ENCODE assay signal across 1 cellular context in the genomic region with DNA sequence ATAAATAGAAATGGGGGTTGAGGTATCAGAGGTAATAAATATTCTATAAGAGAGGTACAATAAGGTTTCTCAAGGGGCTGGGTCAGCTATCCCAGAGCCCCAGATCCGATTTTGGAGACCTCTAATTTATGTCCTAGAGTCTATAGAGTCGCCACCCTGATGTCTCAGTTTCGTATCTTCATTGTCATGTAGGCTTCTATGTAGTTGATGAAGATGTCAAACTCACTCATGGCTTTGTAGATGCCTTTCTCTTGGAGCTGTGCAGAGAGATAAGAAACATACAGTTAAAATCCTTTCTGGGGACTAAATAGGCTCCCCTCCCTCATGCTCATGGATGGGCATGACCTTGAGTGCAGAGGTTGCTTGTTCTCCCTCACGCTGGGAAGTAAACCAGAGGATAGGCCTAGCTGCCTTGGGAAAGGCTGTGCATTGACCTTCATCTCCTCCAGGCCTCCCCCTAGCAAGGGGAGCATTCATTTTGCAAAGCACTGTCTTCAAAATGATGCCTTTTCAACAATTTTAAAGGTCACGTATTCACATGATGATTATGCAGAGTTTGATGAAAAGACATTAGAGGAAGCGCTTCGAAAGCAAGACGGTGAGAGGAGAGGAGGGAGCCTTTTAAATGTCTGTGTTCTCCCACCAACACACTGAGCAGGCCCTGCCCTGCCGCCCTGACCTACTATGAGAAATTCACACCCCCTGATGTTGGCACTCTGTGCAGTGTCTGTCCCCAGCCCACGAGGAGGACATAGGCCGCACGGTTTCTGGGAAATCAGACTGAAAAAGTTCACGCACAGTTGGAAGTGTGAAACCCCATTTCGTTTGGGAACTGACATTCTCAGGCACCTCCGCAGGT.
A peak's percentile ranks its signal among the peaks of the same experiment; 100 is the strongest.
TF ChIP-seq lines count a peak whose summit lies in the region.

No MANE protein-coding gene starts in this region.

TF ChIP-seq in K562, 482 proteins besides CTCF, POLR2A, EP300 and RAD21 (continued from another document):
- TF ChIP-seq, protein P1, sequence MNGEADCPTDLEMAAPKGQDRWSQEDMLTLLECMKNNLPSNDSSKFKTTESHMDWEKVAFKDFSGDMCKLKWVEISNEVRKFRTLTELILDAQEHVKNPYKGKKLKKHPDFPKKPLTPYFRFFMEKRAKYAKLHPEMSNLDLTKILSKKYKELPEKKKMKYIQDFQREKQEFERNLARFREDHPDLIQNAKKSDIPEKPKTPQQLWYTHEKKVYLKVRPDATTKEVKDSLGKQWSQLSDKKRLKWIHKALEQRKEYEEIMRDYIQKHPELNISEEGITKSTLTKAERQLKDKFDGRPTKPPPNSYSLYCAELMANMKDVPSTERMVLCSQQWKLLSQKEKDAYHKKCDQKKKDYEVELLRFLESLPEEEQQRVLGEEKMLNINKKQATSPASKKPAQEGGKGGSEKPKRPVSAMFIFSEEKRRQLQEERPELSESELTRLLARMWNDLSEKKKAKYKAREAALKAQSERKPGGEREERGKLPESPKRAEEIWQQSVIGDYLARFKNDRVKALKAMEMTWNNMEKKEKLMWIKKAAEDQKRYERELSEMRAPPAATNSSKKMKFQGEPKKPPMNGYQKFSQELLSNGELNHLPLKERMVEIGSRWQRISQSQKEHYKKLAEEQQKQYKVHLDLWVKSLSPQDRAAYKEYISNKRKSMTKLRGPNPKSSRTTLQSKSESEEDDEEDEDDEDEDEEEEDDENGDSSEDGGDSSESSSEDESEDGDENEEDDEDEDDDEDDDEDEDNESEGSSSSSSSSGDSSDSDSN (IDR thresholded peaks at IDR 0.05; ENCODE audit: borderline replicate concordance in 1 of 2, low read depth in 2 of 2, low read length in 2 of 2) = no peak
- no peak for TF ChIP-seq ZNF175 (CRISPR knock-in tag; IDR thresholded peaks at IDR 0.05; ENCODE audit: low read depth)
- TF ChIP-seq, protein P2, sequence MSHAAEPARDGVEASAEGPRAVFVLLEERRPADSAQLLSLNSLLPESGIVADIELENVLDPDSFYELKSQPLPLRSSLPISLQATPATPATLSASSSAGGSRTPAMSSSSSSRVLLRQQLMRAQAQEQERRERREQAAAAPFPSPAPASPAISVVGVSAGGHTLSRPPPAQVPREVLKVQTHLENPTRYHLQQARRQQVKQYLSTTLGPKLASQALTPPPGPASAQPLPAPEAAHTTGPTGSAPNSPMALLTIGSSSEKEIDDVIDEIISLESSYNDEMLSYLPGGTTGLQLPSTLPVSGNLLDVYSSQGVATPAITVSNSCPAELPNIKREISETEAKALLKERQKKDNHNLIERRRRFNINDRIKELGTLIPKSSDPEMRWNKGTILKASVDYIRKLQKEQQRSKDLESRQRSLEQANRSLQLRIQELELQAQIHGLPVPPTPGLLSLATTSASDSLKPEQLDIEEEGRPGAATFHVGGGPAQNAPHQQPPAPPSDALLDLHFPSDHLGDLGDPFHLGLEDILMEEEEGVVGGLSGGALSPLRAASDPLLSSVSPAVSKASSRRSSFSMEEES (CRISPR knock-in tag; IDR thresholded peaks at IDR 0.05) = no peak
- TF ChIP-seq ZNF232 (CRISPR knock-in tag; IDR thresholded peaks at IDR 0.05) = no peak
- TF ChIP-seq, protein P3, sequence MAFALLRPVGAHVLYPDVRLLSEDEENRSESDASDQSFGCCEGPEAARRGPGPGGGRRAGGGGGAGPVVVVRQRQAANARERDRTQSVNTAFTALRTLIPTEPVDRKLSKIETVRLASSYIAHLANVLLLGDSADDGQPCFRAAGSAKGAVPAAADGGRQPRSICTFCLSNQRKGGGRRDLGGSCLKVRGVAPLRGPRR (CRISPR knock-in tag; IDR thresholded peaks at IDR 0.05) = no peak
- TF ChIP-seq, protein P4, sequence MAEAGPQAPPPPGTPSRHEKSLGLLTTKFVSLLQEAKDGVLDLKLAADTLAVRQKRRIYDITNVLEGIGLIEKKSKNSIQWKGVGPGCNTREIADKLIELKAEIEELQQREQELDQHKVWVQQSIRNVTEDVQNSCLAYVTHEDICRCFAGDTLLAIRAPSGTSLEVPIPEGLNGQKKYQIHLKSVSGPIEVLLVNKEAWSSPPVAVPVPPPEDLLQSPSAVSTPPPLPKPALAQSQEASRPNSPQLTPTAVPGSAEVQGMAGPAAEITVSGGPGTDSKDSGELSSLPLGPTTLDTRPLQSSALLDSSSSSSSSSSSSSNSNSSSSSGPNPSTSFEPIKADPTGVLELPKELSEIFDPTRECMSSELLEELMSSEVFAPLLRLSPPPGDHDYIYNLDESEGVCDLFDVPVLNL (CRISPR knock-in tag; IDR thresholded peaks at IDR 0.05; ENCODE audit: low read depth) = no peak
- TF ChIP-seq GATA2 (CRISPR knock-in tag; IDR thresholded peaks at IDR 0.05) = peak; percentile 37; the same call in 1 of the 2 replicates
- no peak for TF ChIP-seq ZNF764 (CRISPR knock-in tag; IDR thresholded peaks at IDR 0.05; ENCODE audit: low read depth)
- TF ChIP-seq TAL1 (IDR thresholded peaks at IDR 0.05) = peak; percentile 10; the same call in 1 of the 2 replicates
- TF ChIP-seq SLC30A9 (CRISPR knock-in tag; IDR thresholded peaks at IDR 0.05) = no peak
- no peak for TF ChIP-seq KLF10 (CRISPR knock-in tag; IDR thresholded peaks at IDR 0.05)
- TF ChIP-seq PHB2 (IDR thresholded peaks at IDR 0.05; ENCODE audit: low read depth) = no peak
- no peak for TF ChIP-seq PRMT5 (CRISPR knock-in tag; IDR thresholded peaks at IDR 0.05)
- TF ChIP-seq ZNF75A (CRISPR knock-in tag; IDR thresholded peaks at IDR 0.05) = no peak
- TF ChIP-seq, protein P5, sequence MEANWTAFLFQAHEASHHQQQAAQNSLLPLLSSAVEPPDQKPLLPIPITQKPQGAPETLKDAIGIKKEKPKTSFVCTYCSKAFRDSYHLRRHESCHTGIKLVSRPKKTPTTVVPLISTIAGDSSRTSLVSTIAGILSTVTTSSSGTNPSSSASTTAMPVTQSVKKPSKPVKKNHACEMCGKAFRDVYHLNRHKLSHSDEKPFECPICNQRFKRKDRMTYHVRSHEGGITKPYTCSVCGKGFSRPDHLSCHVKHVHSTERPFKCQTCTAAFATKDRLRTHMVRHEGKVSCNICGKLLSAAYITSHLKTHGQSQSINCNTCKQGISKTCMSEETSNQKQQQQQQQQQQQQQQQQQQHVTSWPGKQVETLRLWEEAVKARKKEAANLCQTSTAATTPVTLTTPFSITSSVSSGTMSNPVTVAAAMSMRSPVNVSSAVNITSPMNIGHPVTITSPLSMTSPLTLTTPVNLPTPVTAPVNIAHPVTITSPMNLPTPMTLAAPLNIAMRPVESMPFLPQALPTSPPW (CRISPR knock-in tag; IDR thresholded peaks at IDR 0.05) = no peak
- no peak for TF ChIP-seq ERF (CRISPR knock-in tag; IDR thresholded peaks at IDR 0.05)
- TF ChIP-seq ESRRB (CRISPR knock-in tag; IDR thresholded peaks at IDR 0.05; ENCODE audit: borderline replicate concordance) = no peak
- TF ChIP-seq CSDE1 (IDR thresholded peaks at IDR 0.05) = no peak
- TF ChIP-seq MBD2 (IDR thresholded peaks at IDR 0.05; ENCODE audit: borderline replicate concordance, low read depth) = no peak
- TF ChIP-seq KLF13 (tag; IDR thresholded peaks at IDR 0.05; ENCODE audit: borderline replicate concordance, low read depth) = no peak
- TF ChIP-seq, protein P6, sequence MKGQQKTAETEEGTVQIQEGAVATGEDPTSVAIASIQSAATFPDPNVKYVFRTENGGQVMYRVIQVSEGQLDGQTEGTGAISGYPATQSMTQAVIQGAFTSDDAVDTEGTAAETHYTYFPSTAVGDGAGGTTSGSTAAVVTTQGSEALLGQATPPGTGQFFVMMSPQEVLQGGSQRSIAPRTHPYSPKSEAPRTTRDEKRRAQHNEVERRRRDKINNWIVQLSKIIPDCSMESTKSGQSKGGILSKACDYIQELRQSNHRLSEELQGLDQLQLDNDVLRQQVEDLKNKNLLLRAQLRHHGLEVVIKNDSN (CRISPR knock-in tag; IDR thresholded peaks at IDR 0.05) = no peak
- TF ChIP-seq ZNF41 (CRISPR knock-in tag; conservative IDR thresholded peaks at IDR 0.05) = no peak
- TF ChIP-seq BRF1 (IDR thresholded peaks at IDR 0.05; ENCODE audit: borderline replicate concordance, extremely low read depth, insufficient read length) = no peak
- TF ChIP-seq EZH2 (IDR thresholded peaks at IDR 0.05; ENCODE audit: borderline replicate concordance, low read depth, low read length) = no peak
- TF ChIP-seq, protein P7, sequence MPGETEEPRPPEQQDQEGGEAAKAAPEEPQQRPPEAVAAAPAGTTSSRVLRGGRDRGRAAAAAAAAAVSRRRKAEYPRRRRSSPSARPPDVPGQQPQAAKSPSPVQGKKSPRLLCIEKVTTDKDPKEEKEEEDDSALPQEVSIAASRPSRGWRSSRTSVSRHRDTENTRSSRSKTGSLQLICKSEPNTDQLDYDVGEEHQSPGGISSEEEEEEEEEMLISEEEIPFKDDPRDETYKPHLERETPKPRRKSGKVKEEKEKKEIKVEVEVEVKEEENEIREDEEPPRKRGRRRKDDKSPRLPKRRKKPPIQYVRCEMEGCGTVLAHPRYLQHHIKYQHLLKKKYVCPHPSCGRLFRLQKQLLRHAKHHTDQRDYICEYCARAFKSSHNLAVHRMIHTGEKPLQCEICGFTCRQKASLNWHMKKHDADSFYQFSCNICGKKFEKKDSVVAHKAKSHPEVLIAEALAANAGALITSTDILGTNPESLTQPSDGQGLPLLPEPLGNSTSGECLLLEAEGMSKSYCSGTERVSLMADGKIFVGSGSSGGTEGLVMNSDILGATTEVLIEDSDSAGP (CRISPR knock-in tag; IDR thresholded peaks at IDR 0.05) = no peak
- peak; percentile 68 for TF ChIP-seq TCF3 (CRISPR knock-in tag; IDR thresholded peaks at IDR 0.05)
- TF ChIP-seq NEUROD1 (IDR thresholded peaks at IDR 0.05; ENCODE audit: borderline replicate concordance, low read depth, low read length, partially characterized antibody) = no peak
- TF ChIP-seq KDM4B (IDR thresholded peaks at IDR 0.05; ENCODE audit: borderline replicate concordance in 2 of 2, low read depth in 1 of 2) = no peak
- no peak for TF ChIP-seq ZNF445 (CRISPR knock-in tag; IDR thresholded peaks at IDR 0.05; ENCODE audit: low read depth)
- TF ChIP-seq POLR2AphosphoS2 (IDR thresholded peaks at IDR 0.05; ENCODE audit: low read length) = no peak
- no peak for TF ChIP-seq NRF1 (conservative IDR thresholded peaks at IDR 0.05 in 1 of 2, IDR thresholded peaks at IDR 0.05 in 1 of 2)
- TF ChIP-seq MEF2D (tag; conservative IDR thresholded peaks at IDR 0.05; ENCODE audit: low read depth) = no peak
- peak; percentile 66; the same call in 1 of the 2 replicates for TF ChIP-seq ZNF551 (CRISPR knock-in tag; IDR thresholded peaks at IDR 0.05)
- no peak for TF ChIP-seq CHD1 (IDR thresholded peaks at IDR 0.05; ENCODE audit: low read length)
- TF ChIP-seq CBFA2T3 (IDR thresholded peaks at IDR 0.05) = peak; percentile 45; the same call in 1 of the 2 replicates
- TF ChIP-seq, protein P8, sequence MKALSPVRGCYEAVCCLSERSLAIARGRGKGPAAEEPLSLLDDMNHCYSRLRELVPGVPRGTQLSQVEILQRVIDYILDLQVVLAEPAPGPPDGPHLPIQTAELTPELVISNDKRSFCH (CRISPR knock-in tag; IDR thresholded peaks at IDR 0.05) = no peak
- TF ChIP-seq, protein P8 (tag; IDR thresholded peaks at IDR 0.05) = peak; percentile 58; the same call in 1 of the 2 replicates
- peak; percentile 44; the same call in 1 of the 2 replicates for TF ChIP-seq TEAD4 (IDR thresholded peaks at IDR 0.05; ENCODE audit: low read length)
- no peak for TF ChIP-seq TEAD4 (CRISPR knock-in tag; IDR thresholded peaks at IDR 0.05; ENCODE audit: borderline replicate concordance)
- TF ChIP-seq MEIS2 (IDR thresholded peaks at IDR 0.05; ENCODE audit: partially characterized antibody) = peak; percentile 32
- TF ChIP-seq KDM1A (IDR thresholded peaks at IDR 0.05) = no peak
- TF ChIP-seq TOE1 (IDR thresholded peaks at IDR 0.05; ENCODE audit: borderline replicate concordance) = no peak
- no peak for TF ChIP-seq TOE1 (CRISPR knock-in tag; IDR thresholded peaks at IDR 0.05; ENCODE audit: borderline replicate concordance, low read depth)
- TF ChIP-seq, protein P9, sequence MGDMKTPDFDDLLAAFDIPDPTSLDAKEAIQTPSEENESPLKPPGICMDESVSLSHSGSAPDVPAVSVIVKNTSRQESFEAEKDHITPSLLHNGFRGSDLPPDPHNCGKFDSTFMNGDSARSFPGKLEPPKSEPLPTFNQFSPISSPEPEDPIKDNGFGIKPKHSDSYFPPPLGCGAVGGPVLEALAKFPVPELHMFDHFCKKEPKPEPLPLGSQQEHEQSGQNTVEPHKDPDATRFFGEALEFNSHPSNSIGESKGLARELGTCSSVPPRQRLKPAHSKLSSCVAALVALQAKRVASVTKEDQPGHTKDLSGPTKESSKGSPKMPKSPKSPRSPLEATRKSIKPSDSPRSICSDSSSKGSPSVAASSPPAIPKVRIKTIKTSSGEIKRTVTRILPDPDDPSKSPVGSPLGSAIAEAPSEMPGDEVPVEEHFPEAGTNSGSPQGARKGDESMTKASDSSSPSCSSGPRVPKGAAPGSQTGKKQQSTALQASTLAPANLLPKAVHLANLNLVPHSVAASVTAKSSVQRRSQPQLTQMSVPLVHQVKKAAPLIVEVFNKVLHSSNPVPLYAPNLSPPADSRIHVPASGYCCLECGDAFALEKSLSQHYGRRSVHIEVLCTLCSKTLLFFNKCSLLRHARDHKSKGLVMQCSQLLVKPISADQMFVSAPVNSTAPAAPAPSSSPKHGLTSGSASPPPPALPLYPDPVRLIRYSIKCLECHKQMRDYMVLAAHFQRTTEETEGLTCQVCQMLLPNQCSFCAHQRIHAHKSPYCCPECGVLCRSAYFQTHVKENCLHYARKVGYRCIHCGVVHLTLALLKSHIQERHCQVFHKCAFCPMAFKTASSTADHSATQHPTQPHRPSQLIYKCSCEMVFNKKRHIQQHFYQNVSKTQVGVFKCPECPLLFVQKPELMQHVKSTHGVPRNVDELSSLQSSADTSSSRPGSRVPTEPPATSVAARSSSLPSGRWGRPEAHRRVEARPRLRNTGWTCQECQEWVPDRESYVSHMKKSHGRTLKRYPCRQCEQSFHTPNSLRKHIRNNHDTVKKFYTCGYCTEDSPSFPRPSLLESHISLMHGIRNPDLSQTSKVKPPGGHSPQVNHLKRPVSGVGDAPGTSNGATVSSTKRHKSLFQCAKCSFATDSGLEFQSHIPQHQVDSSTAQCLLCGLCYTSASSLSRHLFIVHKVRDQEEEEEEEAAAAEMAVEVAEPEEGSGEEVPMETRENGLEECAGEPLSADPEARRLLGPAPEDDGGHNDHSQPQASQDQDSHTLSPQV (IDR thresholded peaks at IDR 0.05) = no peak
- TF ChIP-seq MAFF (IDR thresholded peaks at IDR 0.05; ENCODE audit: low read length) = no peak
- no peak for TF ChIP-seq PHF8 (IDR thresholded peaks at IDR 0.05; ENCODE audit: borderline replicate concordance, low read length)
- TF ChIP-seq HMG20B (CRISPR knock-in tag; IDR thresholded peaks at IDR 0.05) = no peak
- no peak for TF ChIP-seq FOSL1 (tag; conservative IDR thresholded peaks at IDR 0.05)
- TF ChIP-seq XRCC3 (IDR thresholded peaks at IDR 0.05) = no peak
- no peak for TF ChIP-seq POLR2B (IDR thresholded peaks at IDR 0.05; ENCODE audit: low read depth, partially characterized antibody)
- TF ChIP-seq JUNB (CRISPR knock-in tag; conservative IDR thresholded peaks at IDR 0.05) = no peak
- TF ChIP-seq, protein P10, sequence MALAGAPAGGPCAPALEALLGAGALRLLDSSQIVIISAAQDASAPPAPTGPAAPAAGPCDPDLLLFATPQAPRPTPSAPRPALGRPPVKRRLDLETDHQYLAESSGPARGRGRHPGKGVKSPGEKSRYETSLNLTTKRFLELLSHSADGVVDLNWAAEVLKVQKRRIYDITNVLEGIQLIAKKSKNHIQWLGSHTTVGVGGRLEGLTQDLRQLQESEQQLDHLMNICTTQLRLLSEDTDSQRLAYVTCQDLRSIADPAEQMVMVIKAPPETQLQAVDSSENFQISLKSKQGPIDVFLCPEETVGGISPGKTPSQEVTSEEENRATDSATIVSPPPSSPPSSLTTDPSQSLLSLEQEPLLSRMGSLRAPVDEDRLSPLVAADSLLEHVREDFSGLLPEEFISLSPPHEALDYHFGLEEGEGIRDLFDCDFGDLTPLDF (CRISPR knock-in tag; IDR thresholded peaks at IDR 0.05) = no peak
- TF ChIP-seq PTTG1 (tag; IDR thresholded peaks at IDR 0.05; ENCODE audit: low read depth) = no peak
- TF ChIP-seq STAT5B (CRISPR knock-in tag; IDR thresholded peaks at IDR 0.05) = no peak
